8 cellular contexts compared by ENCODE assay signal in the genomic region with DNA sequence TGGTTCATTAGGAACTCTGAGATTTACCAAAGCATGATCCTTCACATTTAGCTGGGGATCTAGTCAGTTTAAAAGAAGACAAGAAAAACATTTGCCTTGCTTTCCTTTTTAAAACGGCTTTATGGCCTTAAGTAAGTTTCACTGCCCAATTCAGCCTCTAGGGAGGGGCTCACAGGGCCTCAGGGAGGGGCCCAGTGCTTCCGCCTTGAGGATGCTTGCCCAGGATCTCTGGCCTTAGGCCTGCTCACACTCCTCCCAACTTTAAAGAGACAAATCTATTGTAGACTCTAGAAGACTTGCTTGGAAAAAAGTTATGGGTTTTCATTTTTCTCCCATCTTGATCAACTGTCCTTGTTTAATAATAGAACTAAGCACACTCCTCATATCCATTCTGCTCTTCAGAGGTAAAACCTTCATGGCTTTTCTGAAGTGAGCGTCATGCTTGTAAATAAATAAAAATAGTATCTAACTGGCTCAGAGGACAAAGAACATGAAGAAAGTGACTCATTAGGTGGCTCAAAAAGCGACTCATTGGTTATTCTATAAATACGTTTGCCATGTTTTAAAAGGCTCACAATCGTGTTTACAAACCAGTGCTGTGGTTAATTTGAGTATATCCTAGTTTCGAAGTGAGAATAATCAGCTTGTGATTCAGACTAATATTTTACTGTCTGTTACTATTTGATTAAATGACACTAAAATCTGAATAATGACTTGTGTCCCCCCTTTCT. TPM values are rescaled to one million over a fixed set of nuclear protein-coding genes. Genes with fewer than 3 reads are reported as not detected.
DNase-seq lines count a peak whose midpoint lies in the region; ATAC-seq and TF ChIP-seq lines count a peak whose summit lies in the region.

No MANE protein-coding gene starts in this region.

- H3K4me3 ChIP-seq in AG09309 (ENCODE audit: control insufficient read depth, low read depth, low read length), result no peak overlapping the region

- ATAC-seq in GM19397 (IDR thresholded peaks at IDR 0.05; ENCODE audit: unreplicated experiment), result peak; percentile 42
- ATAC-seq in HG03558 (IDR thresholded peaks at IDR 0.05; ENCODE audit: extremely low read depth, unreplicated experiment), result peak; percentile 67
- peak; percentile 86 for ATAC-seq in left ventricle myocardium superior

- TF ChIP-seq CTCF in AG09309 (IDR thresholded peaks at IDR 0.05; ENCODE audit: control insufficient read depth, insufficient read depth, low read depth, low read length, missing control alignments), result peak; percentile 13

- intact Hi-C loops in left ventricle myocardium superior (cut with micrococcal nuclease), result no loop called here

- DNase-seq in AG09309 (ENCODE audit: low read depth) (no peak), left ventricle myocardium superior (peak; percentile 71), anterior cingulate cortex (lab: John Stamatoyannopoulos, UW) (no peak), NOMO-1 treated with dmso at 0.1 percent for 144 hours (lab: John Stamatoyannopoulos, UW; ENCODE audit: unreplicated experiment) (no peak), CD1c-positive myeloid dendritic cell (ENCODE audit: extremely low spot score) (no peak)
- DNase-seq in effector CD4-positive, alpha-beta T cell, result no peak

RNA-seq across cellular contexts. Expression of gene PDHB, which starts 13.7 kb away (rescaled TPM):
- total RNA-seq in left ventricle myocardium superior, result 225 TPM
